ENCODE assay signal across 32 cellular contexts in the genomic region with DNA sequence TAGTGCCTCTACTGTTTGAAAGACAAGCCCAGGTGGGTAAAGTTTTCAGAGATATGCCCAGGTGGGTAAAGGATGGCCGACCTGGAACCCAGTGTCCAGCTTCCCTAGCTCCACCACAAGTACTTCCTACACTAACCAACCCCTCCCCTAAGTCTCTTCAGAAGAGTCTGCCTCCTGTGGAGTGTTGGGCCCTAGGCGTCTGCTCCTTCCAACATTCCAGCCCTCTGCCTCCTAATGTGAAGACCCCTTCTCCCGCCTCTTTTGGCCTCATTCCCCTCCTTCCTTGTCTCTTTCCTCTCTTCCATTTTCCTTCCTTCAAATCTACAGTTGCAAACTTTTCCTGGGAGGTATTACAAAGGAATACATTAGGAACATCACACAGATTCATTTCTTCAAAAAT. TPM values are rescaled to one million over a fixed set of nuclear protein-coding genes. Genes with fewer than 3 reads are reported as not detected.
"Had no signal": no experiment of that assay in that cellular context is flagged by ENCODE, and none has a peak within 500 bp of the region (broad histone marks: within the 10 kb centered on the region; RNA-seq: fewer than 3 reads in every experiment).

No MANE protein-coding gene starts in this region.

- DNase-seq: activated CD4-positive, alpha-beta memory T cell treated with anti-CD3 and anti-CD28 coated beads, Interleukin-2, amount 10 ng/mL, durations not matched to agents 7 days and 5 days; activated CD4-positive, alpha-beta T cell treated with anti-CD3 and anti-CD28 coated beads for 1 hour; activated CD4-positive, alpha-beta T cell treated with anti-CD3 and anti-CD28 coated beads for 4 hours; activated CD4-positive, alpha-beta T cell treated with anti-CD3 and anti-CD28 coated beads, Interleukin-2, amount 10 ng/mL, durations not matched to agents 7 days and 5 days; activated CD4-positive, alpha-beta T cell treated with anti-CD3 and anti-CD28 coated beads, Interleukin-2, amount 50 U/mL, for 4 hours; activated CD8-positive, alpha-beta memory T cell treated with anti-CD3 and anti-CD28 coated beads, Interleukin-2, amount 50 U/mL, for 48 hours; activated gamma-delta T cell; activated naive CD4-positive, alpha-beta T cell; activated naive CD4-positive, alpha-beta T cell treated with anti-CD3 and anti-CD28 coated beads, Interleukin-2, amount 10 ng/mL, durations not matched to agents 7 days and 5 days; activated naive CD8-positive, alpha-beta T cell treated with anti-CD3 and anti-CD28 coated beads, Interleukin-2, amount 10 ng/mL, durations not matched to agents 7 days and 5 days; activated T-cell treated with anti-CD3 and anti-CD28 coated beads for 4 hours; activated T-cell treated with anti-CD3 and anti-CD28 coated beads, Interleukin-2, amount 50 U/mL, for 24 hours; activated T-cell treated with anti-CD3 and anti-CD28 coated beads, Interleukin-2, amount 50 U/mL, for 72 hours; brain microvascular endothelial cell; dermis blood vessel endothelial cell; effector CD4-positive, alpha-beta T cell; effector memory CD8-positive, alpha-beta T cell; erythroblast; foreskin melanocyte; heart right ventricle; T-helper 1 cell; T-helper 17 cell; T1000 had no signal

- H3K27ac ChIP-seq: ascending aorta, brain microvascular endothelial cell, coronary artery, esophagus muscularis mucosa, gastroesophageal sphincter, heart right ventricle had no signal

- ATAC-seq: activated naive CD4-positive, alpha-beta T cell treated with anti-CD3 and anti-CD28 coated beads, Interleukin-2, amount 50 U/mL, for 72 hours; activated T-cell treated with anti-CD3 and anti-CD28 coated beads, Interleukin-2, amount 50 U/mL, for 72 hours; effector memory CD8-positive, alpha-beta T cell; gastroesophageal sphincter; heart right ventricle; T-helper 17 cell had no signal

- H3K36me3 ChIP-seq: ascending aorta, brain microvascular endothelial cell, esophagus muscularis mucosa, gastroesophageal sphincter, heart right ventricle had no signal

- H3K4me1 Mint-ChIP-seq: activated CD4-positive, alpha-beta memory T cell treated with anti-CD3 and anti-CD28 coated beads, Interleukin-2, amount 10 ng/mL, durations not matched to agents 7 days and 5 days; activated CD4-positive, alpha-beta T cell treated with anti-CD3 and anti-CD28 coated beads, Interleukin-2, amount 10 ng/mL, durations not matched to agents 7 days and 5 days; activated naive CD4-positive, alpha-beta T cell treated with anti-CD3 and anti-CD28 coated beads, Interleukin-2, amount 10 ng/mL, durations not matched to agents 7 days and 5 days; activated naive CD8-positive, alpha-beta T cell treated with anti-CD3 and anti-CD28 coated beads, Interleukin-2, amount 10 ng/mL, durations not matched to agents 7 days and 5 days; central memory CD8-positive, alpha-beta T cell; T-helper 17 cell had no signal

- H3K36me3 Mint-ChIP-seq: activated naive CD4-positive, alpha-beta T cell treated with anti-CD3 and anti-CD28 coated beads, Interleukin-2, amount 10 ng/mL, durations not matched to agents 7 days and 5 days; activated naive CD4-positive, alpha-beta T cell treated with anti-CD3 and anti-CD28 coated beads, Interleukin-2, amount 50 U/mL, for 72 hours; activated naive CD8-positive, alpha-beta T cell treated with anti-CD3 and anti-CD28 coated beads, Interleukin-2, amount 10 ng/mL, durations not matched to agents 7 days and 5 days had no signal

- H3K9me3 ChIP-seq: ascending aorta, esophagus muscularis mucosa, gastroesophageal sphincter, heart right ventricle had no signal

- H3K27me3 ChIP-seq: ascending aorta, brain microvascular endothelial cell, esophagus muscularis mucosa, gastroesophageal sphincter, heart right ventricle had no signal

- H3K4me3 Mint-ChIP-seq: activated CD4-positive, alpha-beta memory T cell treated with anti-CD3 and anti-CD28 coated beads, Interleukin-2, amount 10 ng/mL, durations not matched to agents 7 days and 5 days; activated CD4-positive, alpha-beta T cell treated with anti-CD3 and anti-CD28 coated beads, Interleukin-2, amount 10 ng/mL, durations not matched to agents 7 days and 5 days; activated naive CD4-positive, alpha-beta T cell treated with anti-CD3 and anti-CD28 coated beads, Interleukin-2, amount 10 ng/mL, durations not matched to agents 7 days and 5 days; activated naive CD8-positive, alpha-beta T cell treated with anti-CD3 and anti-CD28 coated beads, Interleukin-2, amount 10 ng/mL, durations not matched to agents 7 days and 5 days; activated T-cell treated with anti-CD3 and anti-CD28 coated beads, Interleukin-2, amount 50 U/mL, for 24 hours; activated T-cell treated with anti-CD3 and anti-CD28 coated beads, Interleukin-2, amount 50 U/mL, for 72 hours; central memory CD8-positive, alpha-beta T cell; effector memory CD8-positive, alpha-beta T cell; T-helper 17 cell; T-helper 2 cell treated with Interferon-gamma antibody and Interleukin-4, amounts not matched to agents 5 μg/mL and 100 μg/mL, for 36 hours had no signal

- H3K27ac Mint-ChIP-seq: activated CD4-positive, alpha-beta memory T cell treated with anti-CD3 and anti-CD28 coated beads, Interleukin-2, amount 10 ng/mL, durations not matched to agents 7 days and 5 days; activated CD4-positive, alpha-beta T cell treated with anti-CD3 and anti-CD28 coated beads, Interleukin-2, amount 10 ng/mL, durations not matched to agents 7 days and 5 days; activated naive CD4-positive, alpha-beta T cell treated with anti-CD3 and anti-CD28 coated beads, Interleukin-2, amount 10 ng/mL, durations not matched to agents 7 days and 5 days; activated naive CD4-positive, alpha-beta T cell treated with anti-CD3 and anti-CD28 coated beads, Interleukin-2, amount 50 U/mL, for 72 hours; activated naive CD8-positive, alpha-beta T cell treated with anti-CD3 and anti-CD28 coated beads, Interleukin-2, amount 10 ng/mL, durations not matched to agents 7 days and 5 days; activated T-cell treated with anti-CD3 and anti-CD28 coated beads, Interleukin-2, amount 50 U/mL, for 24 hours; activated T-cell treated with anti-CD3 and anti-CD28 coated beads, Interleukin-2, amount 50 U/mL, for 72 hours; effector memory CD8-positive, alpha-beta T cell; T-helper 17 cell; T-helper 2 cell treated with Interferon-gamma antibody and Interleukin-4, amounts not matched to agents 5 μg/mL and 100 μg/mL, for 36 hours had no signal

- FAIRE-seq: bronchial epithelial cell had no signal

- H3K4me3 ChIP-seq: ascending aorta, coronary artery, esophagus muscularis mucosa, gastroesophageal sphincter, heart right ventricle had no signal

- H3K4me1 ChIP-seq: ascending aorta, esophagus muscularis mucosa, gastroesophageal sphincter, heart right ventricle had no signal

- H3K27me3 Mint-ChIP-seq: activated CD4-positive, alpha-beta memory T cell treated with anti-CD3 and anti-CD28 coated beads, Interleukin-2, amount 10 ng/mL, durations not matched to agents 7 days and 5 days; activated CD4-positive, alpha-beta T cell treated with anti-CD3 and anti-CD28 coated beads, Interleukin-2, amount 10 ng/mL, durations not matched to agents 7 days and 5 days; activated naive CD4-positive, alpha-beta T cell treated with anti-CD3 and anti-CD28 coated beads, Interleukin-2, amount 10 ng/mL, durations not matched to agents 7 days and 5 days; activated naive CD8-positive, alpha-beta T cell treated with anti-CD3 and anti-CD28 coated beads, Interleukin-2, amount 10 ng/mL, durations not matched to agents 7 days and 5 days; activated T-cell treated with anti-CD3 and anti-CD28 coated beads, Interleukin-2, amount 50 U/mL, for 24 hours; central memory CD8-positive, alpha-beta T cell; effector memory CD8-positive, alpha-beta T cell; T-helper 17 cell had no signal

RNA-seq across cellular contexts. Expression of a gene that starts 38.6 kb away (rescaled TPM):
- total RNA-seq: activated CD4-positive, alpha-beta memory T cell treated with anti-CD3 and anti-CD28 coated beads, Interleukin-2, amount 10 ng/mL, durations not matched to agents 7 days and 5 days; activated CD4-positive, alpha-beta T cell treated with anti-CD3 and anti-CD28 coated beads, Interleukin-2, amount 10 ng/mL, durations not matched to agents 7 days and 5 days; activated naive CD4-positive, alpha-beta T cell treated with anti-CD3 and anti-CD28 coated beads, Interleukin-2, amount 50 U/mL, for 72 hours; activated naive CD8-positive, alpha-beta T cell treated with anti-CD3 and anti-CD28 coated beads, Interleukin-2, amount 10 ng/mL, durations not matched to agents 7 days and 5 days; activated T-cell treated with anti-CD3 and anti-CD28 coated beads, Interleukin-2, amount 50 U/mL, for 72 hours; dermis blood vessel endothelial cell; glomerular endothelial cell; T-helper 17 cell had no signal
